1 cellular context compared by ENCODE assay signal in the genomic region with DNA sequence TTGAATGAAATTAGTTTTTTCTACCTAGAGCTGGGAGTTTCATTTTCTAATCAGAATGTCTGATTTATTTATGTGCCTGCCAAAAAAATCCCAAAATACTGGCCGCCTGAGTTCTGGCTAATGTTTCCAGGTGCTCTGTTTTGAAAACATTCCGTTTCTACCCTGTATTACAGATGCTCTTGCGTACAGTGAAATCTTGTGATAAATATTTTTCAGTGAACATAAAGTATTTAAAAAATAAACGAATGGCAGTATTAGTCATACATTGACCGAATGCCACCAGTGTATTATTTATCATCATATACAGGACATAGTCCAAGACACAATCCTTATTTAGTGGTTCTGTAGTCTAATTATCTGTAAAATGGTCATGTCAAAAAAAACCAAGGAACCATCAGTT.
TF ChIP-seq lines count a peak whose summit lies in the region.

No MANE protein-coding gene starts in this region.

TF ChIP-seq in GM23338, 12 proteins besides CTCF, POLR2A, EP300 and RAD21 (continued from another document):
- TF ChIP-seq ZNF462 (CRISPR knock-in tag; IDR thresholded peaks at IDR 0.05), result no peak
